In the genomic region with DNA sequence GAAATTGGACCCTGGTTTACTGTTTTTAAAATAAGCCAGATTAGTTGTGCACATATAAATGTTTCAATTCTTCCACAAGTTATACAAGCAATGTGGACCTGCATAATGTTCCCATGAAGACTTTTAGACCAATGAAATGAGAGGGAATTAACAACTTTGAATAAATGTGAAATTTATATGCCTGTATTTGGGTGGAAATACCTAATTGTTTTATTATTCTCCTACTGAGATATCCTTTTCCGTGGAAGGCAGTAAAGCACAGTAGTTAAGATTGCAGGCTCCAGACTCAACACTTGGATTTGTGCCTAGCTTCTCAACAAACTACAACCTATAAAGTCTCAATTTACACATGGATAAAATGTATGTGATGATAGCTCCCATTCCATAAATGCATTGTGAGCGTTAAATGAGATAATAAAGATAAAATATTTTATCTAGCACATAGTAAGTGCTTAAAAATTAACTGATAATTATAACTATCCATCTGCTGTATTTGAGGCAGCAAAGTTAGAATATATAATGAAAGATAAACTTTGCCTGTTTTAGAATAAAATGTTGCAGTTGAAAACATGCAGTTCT, we compare ENCODE assay signal across 22 cellular contexts.
"Had no signal": no experiment of that assay in that cellular context is flagged by ENCODE, and none has a peak within 500 bp of the region (broad histone marks: within the 10 kb centered on the region; RNA-seq: fewer than 3 reads in every experiment).

No MANE protein-coding gene starts in this region.

- H3K4me1 ChIP-seq: SJSA1 had no signal

- H3K27me3 ChIP-seq: SJSA1 had no signal

- H3K9ac ChIP-seq: SK-N-SH had no signal

- ATAC-seq: T-cell had no signal

- H3K27ac ChIP-seq: HL-60, SJSA1 had no signal

- H3K36me3 ChIP-seq: SJSA1 had no signal

- H3K4me3 ChIP-seq: SJSA1 had no signal

- H3K9me3 ChIP-seq: SJSA1, SK-N-SH had no signal

- DNase-seq: KBM-7, MV-4-11, NCI-H1048, NCI-H1105, NCI-H1417, NCI-H1436 treated with DMSO at 0.1 percent for 48 hours, NCI-H1694, NCI-H187 treated with DMSO at 0.1 percent for 48 hours, NCI-H2029 treated with DMSO at 0.1 percent for 48 hours, NCI-H2107, NCI-H2227 treated with DMSO at 0.1 percent for 48 hours, NCI-H524, NCI-H526 treated with DMSO at 0.1 percent for 48 hours, NCI-H82, Right ventricle myocardium superior, RPMI8226, SIG-M5, SK-N-SH, SW 1271, T-cell had no signal
